In genomic region chr3:142987707-142988106, GRCh38 we compare ENCODE assay signal across 9 cellular contexts. TPM values are rescaled to one million over a fixed set of nuclear protein-coding genes. Genes with fewer than 3 reads are reported as not detected.
A peak's percentile ranks its signal among the peaks of the same experiment; 100 is the strongest.
DNase-seq lines count a peak whose midpoint lies in the region; ATAC-seq and TF ChIP-seq lines count a peak whose summit lies in the region.
"Had no signal": no experiment of that assay in that cellular context is flagged by ENCODE, and none has a peak within 500 bp of the region (broad histone marks: within the 10 kb centered on the region; RNA-seq: fewer than 3 reads in every experiment).

No MANE protein-coding gene starts in this region.

- DNase-seq in Right ventricle myocardium inferior (ENCODE audit: missing footprints), result no peak
- DNase-seq in cardiac septum (ENCODE audit: low spot score), result no peak
- peak; percentile 83 for DNase-seq in MM.1S
- DNase-seq in glutamatergic neuron, result no peak
- no peak for DNase-seq in stimulated activated CD4-positive, alpha-beta T cell treated with anti-CD3 and anti-CD28 coated beads, Interleukin-15, amount 100 ng/mL, for 24 hours
- DNase-seq in T-helper 2 cell treated with Interferon-gamma antibody and Interleukin-4, amounts not matched to agents 5 μg/mL and 100 μg/mL, for 36 hours (ENCODE audit: low spot score), result no peak
- DNase-seq in amygdala (lab: John Stamatoyannopoulos, UW), result no peak

- intact Hi-C loops in Right ventricle myocardium inferior (cut with DNase I) (loop anchor here (2.0 kb wide), 1 partner anchor 25 kb away; the partner anchor contains the start of gene PAQR9), cardiac septum (cut with DNase I) (no loop called here)

- H3K27ac Mint-ChIP-seq in glutamatergic neuron (ENCODE audit: unreplicated experiment), result peak overlapping the region; percentile 39
- H3K27ac Mint-ChIP-seq in T-helper 2 cell treated with Interferon-gamma antibody and Interleukin-4, amounts not matched to agents 5 μg/mL and 100 μg/mL, for 36 hours, result no peak overlapping the region

- peaks cover under 1% of the 10 kb centered on the region for H3K27me3 Mint-ChIP-seq in glutamatergic neuron (ENCODE audit: unreplicated experiment)
- peaks cover 25% of the 10 kb centered on the region for H3K27me3 Mint-ChIP-seq in T-helper 2 cell treated with Interferon-gamma antibody and Interleukin-4, amounts not matched to agents 5 μg/mL and 100 μg/mL, for 36 hours (ENCODE audit: low read depth)

- H3K27me3 ChIP-seq in MM.1S (replicated peaks; ENCODE audit: insufficient read depth, low read length), result no peaks in the 10 kb centered on the region
- H3K27me3 ChIP-seq: BLaER1 treated with 17β-estradiol and CSF1 and Interleukin-3, amounts not matched to agents 10 nM and 100 nM had no signal

- H4K20me1 ChIP-seq in MM.1S (ENCODE audit: insufficient read depth, low read length), result no peaks in the 10 kb centered on the region
- H4K20me1 ChIP-seq: BLaER1 treated with 17β-estradiol and CSF1 and Interleukin-3, amounts not matched to agents 10 nM and 100 nM had no signal

- H3K9ac ChIP-seq in MM.1S (ENCODE audit: low read length), result peak overlapping the region; percentile 28; the same call in 1 of the 2 replicates

- ATAC-seq in Right ventricle myocardium inferior (peak; percentile 82), GM18870 (IDR thresholded peaks at IDR 0.05; ENCODE audit: unreplicated experiment) (no peak)

- peak overlapping the region; percentile 33 for H3K4me2 ChIP-seq in MM.1S (ENCODE audit: low read depth, low read length)

- H3K27ac ChIP-seq in MM.1S (ENCODE audit: low read length), result peak overlapping the region; percentile 68

- peaks cover 5% of the 10 kb centered on the region for H3K4me1 Mint-ChIP-seq in glutamatergic neuron (ENCODE audit: low read depth, unreplicated experiment)
- no peaks in the 10 kb centered on the region for H3K4me1 Mint-ChIP-seq in T-helper 2 cell treated with Interferon-gamma antibody and Interleukin-4, amounts not matched to agents 5 μg/mL and 100 μg/mL, for 36 hours (ENCODE audit: low read depth)

- no peak overlapping the region for H3K4me3 Mint-ChIP-seq in glutamatergic neuron (ENCODE audit: unreplicated experiment)
- H3K4me3 Mint-ChIP-seq in T-helper 2 cell treated with Interferon-gamma antibody and Interleukin-4, amounts not matched to agents 5 μg/mL and 100 μg/mL, for 36 hours, result no peak overlapping the region

- no peaks in the 10 kb centered on the region for H3K9me2 ChIP-seq in MM.1S (replicated peaks; ENCODE audit: insufficient read depth, low read length)

- H3K4me1 ChIP-seq in MM.1S (ENCODE audit: low read length), result peaks cover 12% of the 10 kb centered on the region

- H3K9me3 ChIP-seq in MM.1S (replicated peaks; ENCODE audit: insufficient read depth, low read length), result no peaks in the 10 kb centered on the region

- H3K36me3 ChIP-seq in MM.1S (replicated peaks; ENCODE audit: insufficient read depth, low read length), result no peaks in the 10 kb centered on the region
- H3K36me3 ChIP-seq: BLaER1 treated with 17β-estradiol and CSF1 and Interleukin-3, amounts not matched to agents 10 nM and 100 nM had no signal

- no peak for TF ChIP-seq CTCF in MM.1S (IDR thresholded peaks at IDR 0.05; ENCODE audit: low read length)
- TF ChIP-seq CTCF in glutamatergic neuron (IDR thresholded peaks at IDR 0.05; ENCODE audit: partially characterized antibody, unreplicated experiment), result no peak

- H3K9me3 Mint-ChIP-seq in glutamatergic neuron (ENCODE audit: unreplicated experiment), result peaks cover 3% of the 10 kb centered on the region
- no peaks in the 10 kb centered on the region for H3K9me3 Mint-ChIP-seq in T-helper 2 cell treated with Interferon-gamma antibody and Interleukin-4, amounts not matched to agents 5 μg/mL and 100 μg/mL, for 36 hours

- H3K36me3 Mint-ChIP-seq in glutamatergic neuron (ENCODE audit: unreplicated experiment), result peaks cover 2% of the 10 kb centered on the region
- H3K36me3 Mint-ChIP-seq in T-helper 2 cell treated with Interferon-gamma antibody and Interleukin-4, amounts not matched to agents 5 μg/mL and 100 μg/mL, for 36 hours (ENCODE audit: low read depth), result no peaks in the 10 kb centered on the region

- peak overlapping the region; percentile 2; the same call in 1 of the 2 replicates for H3K4me3 ChIP-seq in MM.1S (ENCODE audit: low read length)
- H3K4me3 ChIP-seq: BLaER1 treated with 17β-estradiol and CSF1 and Interleukin-3, amounts not matched to agents 10 nM and 100 nM had no signal

- no peaks in the 10 kb centered on the region for H3K79me2 ChIP-seq in MM.1S (ENCODE audit: low read length)

- peak overlapping the region; percentile 71 for H2AFZ ChIP-seq in MM.1S (ENCODE audit: low read length)

- peaks cover 11% of the 10 kb centered on the region for H3F3A ChIP-seq in MM.1S (ENCODE audit: insufficient read depth, low read length)

RNA-seq across cellular contexts. Expression of gene U2SURP, which starts 13.7 kb away (rescaled TPM):
- total RNA-seq in Right ventricle myocardium inferior (41.9 TPM), cardiac septum (40.6 TPM), glutamatergic neuron (ENCODE audit: unreplicated experiment) (105 TPM)

RNA-seq across cellular contexts. Expression of gene PAQR9, which starts 24.2 kb away (rescaled TPM):
- total RNA-seq in Right ventricle myocardium inferior (13.7 TPM), cardiac septum (10.7 TPM), glutamatergic neuron (ENCODE audit: unreplicated experiment) (2.5 TPM)
